ENCODE assay signal across 1 cellular context in the genomic region with DNA sequence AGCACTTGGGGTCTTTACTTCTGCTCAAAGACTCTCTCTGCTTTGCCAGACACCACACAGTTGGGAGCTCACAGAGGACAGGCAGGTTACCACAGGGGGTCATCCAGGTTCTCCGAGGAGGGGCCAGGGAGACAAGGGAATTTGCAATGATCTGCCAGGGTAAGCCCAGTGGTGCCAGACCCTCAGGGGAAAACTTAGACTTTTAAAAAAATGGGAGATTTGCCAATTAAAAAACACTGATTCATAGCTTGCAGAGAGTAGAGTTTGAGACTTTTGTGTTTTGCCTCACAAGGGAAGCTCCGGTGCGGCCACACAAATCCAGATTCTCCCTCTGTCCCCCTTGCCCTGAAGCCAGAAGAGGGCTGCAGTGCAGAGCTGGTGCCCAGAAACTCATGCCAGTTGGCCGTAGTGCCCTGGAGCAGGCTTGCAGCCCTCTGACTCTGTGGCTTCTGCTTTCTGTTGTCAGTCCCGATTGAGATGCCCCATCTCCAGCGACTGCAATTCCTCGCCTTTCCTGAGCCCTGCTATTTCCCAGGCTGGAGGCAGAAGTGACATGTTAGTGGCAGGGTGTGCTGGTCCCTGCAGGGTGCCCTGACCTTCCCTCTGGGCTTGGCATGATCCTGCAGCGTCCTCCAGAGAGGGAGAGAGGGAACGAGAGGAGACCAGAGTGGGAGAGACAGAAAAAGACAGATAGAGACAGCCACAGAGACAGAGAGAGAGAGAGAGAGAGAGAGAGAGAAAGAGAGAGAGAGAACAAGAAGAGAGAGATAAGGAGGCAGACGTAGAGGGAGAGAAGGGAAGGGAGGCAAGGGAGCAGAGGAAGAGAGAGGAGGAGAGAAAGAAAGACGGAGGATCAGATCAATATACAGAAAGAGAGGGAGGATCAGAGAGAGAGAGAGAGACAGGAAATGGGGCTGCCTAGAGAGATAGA.
TF ChIP-seq lines count a peak whose summit lies in the region.

No MANE protein-coding gene starts in this region.

TF ChIP-seq in SK-N-SH, 30 proteins besides CTCF, POLR2A, EP300 and RAD21:
- TF ChIP-seq RCOR1 (IDR thresholded peaks at IDR 0.05; ENCODE audit: low read length) (peak; percentile 66; the same call in 1 of the 2 replicates), EZH2phosphoT487 (IDR thresholded peaks at IDR 0.05; ENCODE audit: borderline replicate concordance, low read depth) (no peak), SIN3A (IDR thresholded peaks at IDR 0.05; ENCODE audit: borderline replicate concordance, low read depth, low read length) (no peak), REST (IDR thresholded peaks at IDR 0.05; ENCODE audit: low read depth, low read length) (no peak), MXI1 (IDR thresholded peaks at IDR 0.05; ENCODE audit: low read depth, low read length) (peak; percentile 46; the same call in 1 of the 2 replicates), FOXJ3 (CRISPR knock-in tag; IDR thresholded peaks at IDR 0.05) (no peak), NFIC (IDR thresholded peaks at IDR 0.05; ENCODE audit: borderline replicate concordance) (no peak), GABPA (IDR thresholded peaks at IDR 0.05; ENCODE audit: low read depth) (no peak), ZBTB33 (IDR thresholded peaks at IDR 0.05; ENCODE audit: borderline replicate concordance, low read depth) (no peak), POLR2AphosphoS5 (IDR thresholded peaks at IDR 0.05; ENCODE audit: low read depth, low read length) (no peak), ELF1 (IDR thresholded peaks at IDR 0.05) (no peak), IRF3 (IDR thresholded peaks at IDR 0.05; ENCODE audit: low read depth, low read length) (no peak), USF2 (IDR thresholded peaks at IDR 0.05; ENCODE audit: borderline replicate concordance, low read depth, low read length) (no peak), CHD2 (IDR thresholded peaks at IDR 0.05; ENCODE audit: low read length, partially characterized antibody) (peak; percentile 47), USF1 (IDR thresholded peaks at IDR 0.05; ENCODE audit: borderline replicate concordance, low read depth) (no peak), GATA2 (CRISPR knock-in tag; IDR thresholded peaks at IDR 0.05) (peak; percentile 32; the same call in 1 of the 2 replicates), NRF1 (IDR thresholded peaks at IDR 0.05; ENCODE audit: low read depth, low read length) (no peak), TCF12 (IDR thresholded peaks at IDR 0.05) (no peak), RXRA (IDR thresholded peaks at IDR 0.05; ENCODE audit: borderline replicate concordance, low read depth) (no peak), TEAD4 (IDR thresholded peaks at IDR 0.05; ENCODE audit: borderline replicate concordance, insufficient read depth) (no peak)
